In genomic region chr3:54307616-54308180, GRCh38 we compare ENCODE assay signal across 22 cellular contexts.
"Had no signal": no experiment of that assay in that cellular context is flagged by ENCODE, and none has a peak within 500 bp of the region (broad histone marks: within the 10 kb centered on the region; RNA-seq: fewer than 3 reads in every experiment).

No MANE protein-coding gene starts in this region.

- H3K27me3 ChIP-seq: body of pancreas, cardiac muscle cell, heart left ventricle, neutrophil, ovary, spleen, testis, uterus had no signal

- DNase-seq: activated CD4-positive, alpha-beta memory T cell treated with anti-CD3 and anti-CD28 coated beads for 36 hours; activated CD4-positive, alpha-beta T cell treated with anti-CD3 and anti-CD28 coated beads for 48 hours; activated effector memory CD4-positive, alpha-beta T cell treated with Interleukin-2 at 50 U/mL for 16 hours; activated naive CD4-positive, alpha-beta T cell treated with anti-CD3 and anti-CD28 coated beads for 36 hours; activated naive CD8-positive, alpha-beta T cell treated with anti-CD3 and anti-CD28 coated beads, Interleukin-2, amount 10 ng/mL, durations not matched to agents 7 days and 5 days; activated T-cell treated with anti-CD3 and anti-CD28 coated beads, Interleukin-2, amount 50 U/mL, for 72 hours; amniotic stem cell; body of pancreas; heart left ventricle; islet precursor cell; left cardiac atrium; ovary; spleen; stimulated activated CD4-positive, alpha-beta T cell treated with anti-CD3 and anti-CD28 coated beads, Interleukin-4, amount 100 ng/mL, for 1 hour; stimulated activated naive CD4-positive, alpha-beta T cell; testis; trophoblast cell; uterus had no signal

- H3K4me1 ChIP-seq: prostate gland, spleen, testis, uterus had no signal

- H3K27ac ChIP-seq: body of pancreas, cardiac muscle cell, epithelial cell of prostate, heart left ventricle, neutrophil, ovary, prostate gland, spleen, testis, uterus had no signal

- H3K4me3 ChIP-seq: body of pancreas, cardiac muscle cell, heart left ventricle, ovary, prostate gland, spleen, testis, uterus had no signal

- H3K36me3 ChIP-seq: cardiac muscle cell, heart left ventricle, neutrophil, ovary, prostate gland, spleen, uterus had no signal
